In genomic region chr17:46225274-46225794, GRCh38 we compare ENCODE assay signal across 8 cellular contexts. TPM values are rescaled to one million over a fixed set of nuclear protein-coding genes. Genes with fewer than 3 reads are reported as not detected.
DNase-seq lines count a peak whose midpoint lies in the region; TF ChIP-seq lines count a peak whose summit lies in the region.
"Not testable (repeated sequence)": the region's sequence is repeated elsewhere in the genome, so short reads cannot be mapped to it uniquely, and the experiment has no call there.

No MANE protein-coding gene starts in this region.

- not testable (repeated sequence) for H3K9me3 Mint-ChIP-seq in nephron

- H3K27ac Mint-ChIP-seq in nephron: peak overlapping the region; percentile 68 to 90 (median 85)

- DNase-seq in EL (peak; percentile 98), H4 (ENCODE audit: low spot score) (peak; percentile 93), LoVo (ENCODE audit: low spot score) (peak; percentile 86), RPMI8226 (peak; percentile 90), fibroblast of the conjunctiva (ENCODE audit: low read depth) (peak; percentile 83)
- peak; percentile 82 for DNase-seq in activated T-helper 9 cell treated with anti-CD3 and anti-CD28 coated beads, Interleukin-2, amount 50 U/mL, for 16 hours (ENCODE audit: low read depth)
- DNase-seq in stimulated activated naive CD4-positive, alpha-beta T cell treated with Interleukin-2 at 50 U/mL for 16 hours (lab: John Stamatoyannopoulos, UW): peak; percentile 91

- H3K27me3 Mint-ChIP-seq in nephron (ENCODE audit: low read depth): not testable (repeated sequence)

- peaks cover 10% of the 10 kb centered on the region for H3K36me3 Mint-ChIP-seq in nephron (ENCODE audit: low read depth)

- H3K4me3 Mint-ChIP-seq in nephron: peak overlapping the region; percentile 90 to 94 (median 92)

- not testable (repeated sequence) for H3K4me1 Mint-ChIP-seq in nephron

- not testable (repeated sequence) for TF ChIP-seq CTCF in nephron (IDR thresholded peaks at IDR 0.05; ENCODE audit: unreplicated experiment in 3 of 3)

RNA-seq across cellular contexts. Expression of gene KANSL1, which starts 32.1 kb away (rescaled TPM):
- 13.9 and 22.6 TPM in 2 replicates for total RNA-seq in H4 (2014; rRNA removed; shearing (Covaris generic))

Comparison
In these comparisons a context has a peak if more than half of its experiments do, and no peak if none do; other contexts are left out.
1. Peak in every context shown above with its lines: DNase-seq.